In genomic region chr7:139776486-139777303, GRCh38 we compare ENCODE assay signal across 7 cellular contexts. TPM values are rescaled to one million over a fixed set of nuclear protein-coding genes. Genes with fewer than 3 reads are reported as not detected.
DNase-seq lines count a peak whose midpoint lies in the region; ATAC-seq, FAIRE-seq and TF ChIP-seq lines count a peak whose summit lies in the region.

No MANE protein-coding gene starts in this region.

- H3K79me2 ChIP-seq in HepG2 (ENCODE audit: insufficient read depth, low read length) = peaks cover 54% of the 10 kb centered on the region

- H3K27me3 ChIP-seq in HepG2 (ENCODE audit: control insufficient read depth in 1 of 2, insufficient read depth in 2 of 2, low read length in 2 of 2) = no peaks in the 10 kb centered on the region; a peak in 1 of 5 replicates

- FAIRE-seq in HepG2 (lab: Jason Lieb, UNC) = peak; percentile 67

- H3K27ac ChIP-seq in coronary artery (peak overlapping the region; percentile 96 to 99), HepG2 (ENCODE audit: extremely low read length, insufficient read depth, low read length) (peak overlapping the region; percentile 92)

- in situ Hi-C loops in HepG2 (cut with HindIII; ENCODE audit: extremely low pct_ligation_motif_present, low pct_unique_long_range_greater_than_20kb) = loop anchor here (5.0 to 10.0 kb wide), 2 partner anchors 132 to 226 kb away; no protein-coding TSS in a partner anchor

- TF ChIP-seq RAD21 in HepG2 (CRISPR knock-in tag; IDR thresholded peaks at IDR 0.05) = no peak

- H3K4me1 ChIP-seq in HepG2 (ENCODE audit: insufficient read depth, low read length) = peaks cover 68% of the 10 kb centered on the region

- H2AFZ ChIP-seq in HepG2 (ENCODE audit: low read length) = no peak overlapping the region

- peak overlapping the region; percentile 85 for H3K4me2 ChIP-seq in HepG2 (ENCODE audit: low read depth, low read length)

- TF ChIP-seq EP300 in HepG2 (IDR thresholded peaks at IDR 0.05; ENCODE audit: low read depth in 2 of 2, low read length in 2 of 2) (no peak), HepG2 (CRISPR knock-in tag; IDR thresholded peaks at IDR 0.05; ENCODE audit: borderline replicate concordance) (no peak)

- ATAC-seq in HepG2 (peak; percentile 22; the same call in 2 of the 3 replicates), GM18519 (IDR thresholded peaks at IDR 0.05; ENCODE audit: low FRiP score, unreplicated experiment) (no peak)

- H4K20me1 ChIP-seq in HepG2 (ENCODE audit: insufficient read depth, low read length) = peaks cover 10% of the 10 kb centered on the region

- peaks cover 5% of the 10 kb centered on the region in 2 experiments; a peak in 4 of 5 replicates for H3K36me3 ChIP-seq in HepG2 (replicated peaks in 1 of 2; ENCODE audit: control insufficient read depth in 1 of 2, insufficient read depth in 2 of 2, low read length in 2 of 2)

- no TSS peak for BruUV-seq in HepG2 (replicated peaks; lab: Mats Ljungman, UMichigan)

- DNase-seq in ELF-1 (ENCODE audit: low read depth, low spot score) = peak; percentile 42
- peak; percentile 30 for DNase-seq in Jurkat, Clone E6-1 (ENCODE audit: low read depth, low spot score)
- peak; percentile 16 for DNase-seq in T-helper 9 cell
- no peak for DNase-seq in coronary artery (ENCODE audit: low spot score)
- DNase-seq in HepG2 (ENCODE audit: low spot score) = peak; percentile 39
- DNase-seq in stimulated activated naive CD4-positive, alpha-beta T cell (lab: John Stamatoyannopoulos, UW) = peak in 5 of 6 experiments; percentile 19 to 68 (median 25)

- H3K9me3 ChIP-seq in HepG2 (ENCODE audit: low read length) = no peaks in the 10 kb centered on the region

- CTCF ChIA-PET in HepG2 (lab: Yijun Ruan, JAX; ENCODE audit: low intra/inter-chr PET ratio, low total read pairs) = interaction anchor here (2.4 kb wide), 1 partner anchor 225 kb away, joined by 12 read pairs; no protein-coding TSS in a partner anchor

- H3K4me3 ChIP-seq in Jurkat, Clone E6-1 (ENCODE audit: low read length) = peak overlapping the region; percentile 79
- H3K4me3 ChIP-seq in coronary artery (peak overlapping the region; percentile 97), HepG2 (replicated peaks in 1 of 3; ENCODE audit: insufficient read depth in 1 of 3, low read depth in 2 of 3, low read length in 3 of 3) (peak overlapping the region; percentile 86 to 94 (median 86))

- TF ChIP-seq CTCF in coronary artery (IDR thresholded peaks at IDR 0.05) = no peak
- no peak for TF ChIP-seq CTCF in HepG2 (CRISPR knock-in tag; IDR thresholded peaks at IDR 0.05)

- peak overlapping the region; percentile 95 for H3K9ac ChIP-seq in HepG2 (ENCODE audit: insufficient read depth, low read depth, low read length)

- WGBS in HepG2 (ENCODE audit: low lambda C conversion rate) = under 1% methylated on average over 40 of the region's 40 CpGs

- POLR2A ChIA-PET in HepG2 (lab: Yijun Ruan, JAX) = interaction anchor here (0.7 to 1.5 kb wide), 2 partner anchors 36 to 102 kb away, joined by 3 to 6 read pairs; no protein-coding TSS in a partner anchor

- intact Hi-C loops in HepG2 (cut with micrococcal nuclease; ENCODE audit: unreplicated experiment) = loop anchor here (1.0 to 2.0 kb wide), 3 partner anchors 64 to 226 kb away; no protein-coding TSS in a partner anchor

- TF ChIP-seq POLR2A in HepG2 (IDR thresholded peaks at IDR 0.05; ENCODE audit: insufficient read depth in 1 of 2, low read depth in 2 of 2, low read length in 2 of 2) = peak in 1 of 2 experiments; percentile 55; a peak in 2 of 4 replicates

TF ChIP-seq in HepG2, 621 proteins besides CTCF, POLR2A, EP300 and RAD21 (continues in another document):
- no peak for TF ChIP-seq NFYB (CRISPR knock-in tag; IDR thresholded peaks at IDR 0.05)
- no peak for TF ChIP-seq JARID2 (CRISPR knock-in tag; IDR thresholded peaks at IDR 0.05; ENCODE audit: insufficient replicate concordance)
- no peak for TF ChIP-seq ZFP62 (CRISPR knock-in tag; IDR thresholded peaks at IDR 0.05)
- TF ChIP-seq ZNF550 (CRISPR knock-in tag; IDR thresholded peaks at IDR 0.05; ENCODE audit: borderline replicate concordance) = no peak

RNA-seq across cellular contexts. Expression of gene HIPK2, which starts 1.1 kb away (rescaled TPM):
- polyA plus RNA-seq in Jurkat, Clone E6-1 (2012; ENCODE audit: insufficient read depth, insufficient read length) = 4.2 TPM
- 14.4 and 25.9 TPM in 2 replicates for total RNA-seq in HepG2 (2016; rRNA removed; fragmentation: Illumina TruSeq; extraction: Trizol)
- 38.1 and 38.4 TPM in 2 replicates for total RNA-seq in HepG2 (2016; cell fraction: cytosol; rRNA removed; fragmentation: Illumina TruSeq; extraction: Trizol; ENCODE audit: low read depth)
- total RNA-seq in HepG2 (2016; cell fraction: insoluble cytoplasmic fraction; rRNA removed; fragmentation: Illumina TruSeq; extraction: Trizol) = 13.8 and 20.2 TPM in 2 replicates
- 26.7 and 27.9 TPM in 2 replicates for total RNA-seq in HepG2 (2016; cell fraction: membrane; rRNA removed; fragmentation: Illumina TruSeq; extraction: Trizol)
- 19.7 and 24.5 TPM in 2 replicates for total RNA-seq in HepG2 (2016; cell fraction: nucleus; rRNA removed; fragmentation: Illumina TruSeq; extraction: Trizol)
- 17.0 and 20.2 TPM in 2 replicates for polyA plus RNA-seq in HepG2 (2011; rRNA removed)
- polyA plus RNA-seq in HepG2 (2011; cell fraction: cytosol; rRNA removed) = 11.5 and 11.7 TPM in 2 replicates
- 34.6 and 39.9 TPM in 2 replicates for polyA plus RNA-seq in HepG2 (2011; cell fraction: nucleus; rRNA removed)
- polyA plus RNA-seq in HepG2 (2012) = 18.0 and 18.2 TPM in 2 replicates
- polyA plus RNA-seq in HepG2 (2016; cell fraction: cytosol; fragmentation: Illumina TruSeq; extraction: Trizol; ENCODE audit: low read depth) = 2.4 and 2.9 TPM in 2 replicates
- 15.0 and 20.1 TPM in 2 replicates for polyA plus RNA-seq in HepG2 (2016; cell fraction: insoluble cytoplasmic fraction; fragmentation: Illumina TruSeq; extraction: Trizol; ENCODE audit: low read depth)
- polyA plus RNA-seq in HepG2 (2016; cell fraction: membrane; fragmentation: Illumina TruSeq; extraction: Trizol; ENCODE audit: low read depth) = 5.5 and 6.5 TPM in 2 replicates
- 17.7 and 18.3 TPM in 2 replicates for polyA plus RNA-seq in HepG2 (2016; cell fraction: nucleus; fragmentation: Illumina TruSeq; extraction: Trizol; ENCODE audit: insufficient read depth, low read depth)
- 10.5 and 48.8 TPM in 2 replicates for polyA minus RNA-seq in HepG2 (2011; rRNA and poly(A)+ RNA removed; ENCODE audit: low replicate concordance)
- 29.2 and 34.4 TPM in 2 replicates for polyA minus RNA-seq in HepG2 (2011; cell fraction: cytosol; rRNA and poly(A)+ RNA removed)
- polyA minus RNA-seq in HepG2 (2011; cell fraction: nucleus; rRNA and poly(A)+ RNA removed) = 29.6 and 32.6 TPM in 2 replicates

RNA-seq across cellular contexts. Expression of gene TBXAS1, which starts 52.4 kb away (rescaled TPM):
- 3.5 TPM for polyA plus RNA-seq in Jurkat, Clone E6-1 (2012; ENCODE audit: insufficient read depth, insufficient read length)
- 4.0 and 6.1 TPM in 2 replicates for total RNA-seq in HepG2 (2016; rRNA removed; fragmentation: Illumina TruSeq; extraction: Trizol)
- 6.2 and 7.7 TPM in 2 replicates for total RNA-seq in HepG2 (2016; cell fraction: cytosol; rRNA removed; fragmentation: Illumina TruSeq; extraction: Trizol; ENCODE audit: low read depth)
- total RNA-seq in HepG2 (2016; cell fraction: insoluble cytoplasmic fraction; rRNA removed; fragmentation: Illumina TruSeq; extraction: Trizol) = 4.0 and 4.2 TPM in 2 replicates
- total RNA-seq in HepG2 (2016; cell fraction: membrane; rRNA removed; fragmentation: Illumina TruSeq; extraction: Trizol) = 6.2 and 7.7 TPM in 2 replicates
- total RNA-seq in HepG2 (2016; cell fraction: nucleus; rRNA removed; fragmentation: Illumina TruSeq; extraction: Trizol) = 5.0 and 7.0 TPM in 2 replicates
- 4.9 and 6.6 TPM in 2 replicates for polyA plus RNA-seq in HepG2 (2011; rRNA removed)
- polyA plus RNA-seq in HepG2 (2011; cell fraction: cytosol; rRNA removed) = 4.4 and 4.6 TPM in 2 replicates
- polyA plus RNA-seq in HepG2 (2011; cell fraction: nucleus; rRNA removed) = 5.3 and 6.9 TPM in 2 replicates
- 2.7 and 3.4 TPM in 2 replicates for polyA plus RNA-seq in HepG2 (2012)
- polyA plus RNA-seq in HepG2 (2016; cell fraction: cytosol; fragmentation: Illumina TruSeq; extraction: Trizol; ENCODE audit: low read depth) = 5.8 and 8.1 TPM in 2 replicates
- polyA plus RNA-seq in HepG2 (2016; cell fraction: insoluble cytoplasmic fraction; fragmentation: Illumina TruSeq; extraction: Trizol; ENCODE audit: low read depth) = 3.9 and 4.1 TPM in 2 replicates
- polyA plus RNA-seq in HepG2 (2016; cell fraction: membrane; fragmentation: Illumina TruSeq; extraction: Trizol; ENCODE audit: low read depth) = 5.9 and 6.2 TPM in 2 replicates
- polyA plus RNA-seq in HepG2 (2016; cell fraction: nucleus; fragmentation: Illumina TruSeq; extraction: Trizol; ENCODE audit: insufficient read depth, low read depth) = 3.4 and 12.1 TPM in 2 replicates
- polyA minus RNA-seq in HepG2 (2011; rRNA and poly(A)+ RNA removed; ENCODE audit: low replicate concordance) = 0.23 and 7.4 TPM in 2 replicates
- 1.5 and 3.0 TPM in 2 replicates for polyA minus RNA-seq in HepG2 (2011; cell fraction: cytosol; rRNA and poly(A)+ RNA removed)
- 6.3 and 9.0 TPM in 2 replicates for polyA minus RNA-seq in HepG2 (2011; cell fraction: nucleus; rRNA and poly(A)+ RNA removed)
